ENCODE assay signal across 21 cellular contexts in genomic region chr11:19743622-19744021, GRCh38.
"Had no signal": no experiment of that assay in that cellular context is flagged by ENCODE, and none has a peak within 500 bp of the region (broad histone marks: within the 10 kb centered on the region; RNA-seq: fewer than 3 reads in every experiment).

No MANE protein-coding gene starts in this region.

- H3K27me3 Mint-ChIP-seq: stimulated activated memory B cell treated with anti-CD40 and anti-IgM and Interleukin-4, amounts not matched to agents 10 μg/mL and 1 μg/mL and 100 μg/mL, for 72 hours; stimulated activated naive CD8-positive, alpha-beta T cell treated with anti-CD3 and anti-CD28 coated beads, Interleukin-15, Interleukin-2, amounts not matched to agents 100 ng/mL and 50 ng/mL, for 24 hours had no signal

- H3K36me3 Mint-ChIP-seq: immature natural killer cell; naive B cell; stimulated activated memory B cell treated with anti-CD40 and anti-IgM and Interleukin-4, amounts not matched to agents 10 μg/mL and 1 μg/mL and 100 μg/mL, for 72 hours had no signal

- H3K36me3 ChIP-seq: cardiac muscle cell, gastrocnemius medialis, transverse colon had no signal

- H3K4me1 ChIP-seq: gastrocnemius medialis had no signal

- H3K27ac Mint-ChIP-seq: endodermal cell; immature natural killer cell; naive B cell; stimulated activated memory B cell treated with anti-CD40 and anti-IgM and Interleukin-4, amounts not matched to agents 10 μg/mL and 1 μg/mL and 100 μg/mL, for 72 hours; stimulated activated naive CD8-positive, alpha-beta T cell treated with anti-CD3 and anti-CD28 coated beads, Interleukin-15, Interleukin-2, amounts not matched to agents 100 ng/mL and 50 ng/mL, for 24 hours had no signal

- ATAC-seq: esophagus mucosa; gastrocnemius medialis; stimulated activated memory B cell treated with anti-CD40 and anti-IgM and Interleukin-4, amounts not matched to agents 10 μg/mL and 1 μg/mL and 100 μg/mL, for 72 hours had no signal

- DNase-seq: cerebellar nuclear complex; dermis blood vessel endothelial cell; effector CD4-positive, alpha-beta T cell; endodermal cell; gastrocnemius medialis; immature natural killer cell; kidney; left cardiac atrium; mesendoderm; naive B cell; stimulated activated CD4-positive, alpha-beta T cell treated with anti-CD3 and anti-CD28 coated beads, Interleukin-15, amount 100 ng/mL, for 24 hours; stimulated activated CD4-positive, alpha-beta T cell treated with anti-CD3 and anti-CD28 coated beads, Interleukin-1b, Interleukin-23, amount 100 ng/mL, for 48 hours; stimulated activated CD4-positive, alpha-beta T cell treated with anti-CD3 and anti-CD28 coated beads, Interleukin-4, amount 100 ng/mL, for 24 hours; transverse colon had no signal

- H3K4me3 Mint-ChIP-seq: endodermal cell; immature natural killer cell; naive B cell; neural crest cell; stimulated activated memory B cell treated with anti-CD40 and anti-IgM and Interleukin-4, amounts not matched to agents 10 μg/mL and 1 μg/mL and 100 μg/mL, for 72 hours; stimulated activated naive CD8-positive, alpha-beta T cell treated with anti-CD3 and anti-CD28 coated beads, Interleukin-15, Interleukin-2, amounts not matched to agents 100 ng/mL and 50 ng/mL, for 24 hours had no signal

- H3K27ac ChIP-seq: cardiac muscle cell, gastrocnemius medialis, transverse colon had no signal

- H3K4me1 Mint-ChIP-seq: naive B cell; stimulated activated memory B cell treated with anti-CD40 and anti-IgM and Interleukin-4, amounts not matched to agents 10 μg/mL and 1 μg/mL and 100 μg/mL, for 72 hours had no signal

- H3K9me3 ChIP-seq: gastrocnemius medialis, transverse colon had no signal

- H3K9me3 Mint-ChIP-seq: immature natural killer cell; naive B cell; neural crest cell; stimulated activated memory B cell treated with anti-CD40 and anti-IgM and Interleukin-4, amounts not matched to agents 10 μg/mL and 1 μg/mL and 100 μg/mL, for 72 hours; stimulated activated naive CD8-positive, alpha-beta T cell treated with anti-CD3 and anti-CD28 coated beads, Interleukin-15, Interleukin-2, amounts not matched to agents 100 ng/mL and 50 ng/mL, for 24 hours had no signal

- H3K27me3 ChIP-seq: gastrocnemius medialis, transverse colon had no signal

- H3K4me3 ChIP-seq: cardiac muscle cell, gastrocnemius medialis, transverse colon had no signal

- FAIRE-seq: colon, endothelial cell of umbilical vein, kidney had no signal
